ENCODE assay signal across 22 cellular contexts in the genomic region with DNA sequence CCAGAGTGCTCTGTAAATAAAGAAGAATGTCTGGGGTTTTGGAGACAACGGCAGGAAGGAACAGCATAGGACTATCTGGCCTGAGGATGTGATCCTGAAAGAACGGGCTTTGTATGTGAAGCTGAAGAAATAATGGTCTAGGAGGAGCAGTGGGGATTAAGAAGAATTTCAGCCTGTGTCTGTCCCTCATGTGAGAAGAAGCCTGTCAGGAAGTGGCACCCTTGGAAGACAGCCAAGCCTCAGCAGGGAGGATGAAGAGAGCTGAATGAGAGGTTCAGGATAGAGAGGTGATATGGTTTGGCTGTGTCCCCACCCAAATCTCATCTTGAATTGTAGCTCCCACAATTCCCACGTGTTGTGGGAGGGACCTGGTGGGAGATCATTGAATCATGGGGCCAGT. TPM values are rescaled to one million over a fixed set of nuclear protein-coding genes. Genes with fewer than 3 reads are reported as not detected.
DNase-seq lines count a peak whose midpoint lies in the region; ATAC-seq and TF ChIP-seq lines count a peak whose summit lies in the region.
"Had no signal": no experiment of that assay in that cellular context is flagged by ENCODE, and none has a peak within 500 bp of the region (broad histone marks: within the 10 kb centered on the region; RNA-seq: fewer than 3 reads in every experiment).

No MANE protein-coding gene starts in this region.

- intact Hi-C loops in CD14-positive monocyte (cut with micrococcal nuclease), result loop anchor here (5.0 to 10.0 kb wide), 2 partner anchors 208 to 336 kb away; no protein-coding TSS in a partner anchor

- no peak for TF ChIP-seq CTCF in CD14-positive monocyte (IDR thresholded peaks at IDR 0.05)

- no peak overlapping the region for H3K4me3 Mint-ChIP-seq in CD14-positive monocyte
- H3K4me3 Mint-ChIP-seq: activated naive CD8-positive, alpha-beta T cell; activated T-cell treated with anti-CD3 and anti-CD28 coated beads, Interleukin-2, amount 50 U/mL, for 4 hours; brain had no signal

- no peaks in the 10 kb centered on the region for H3K36me3 Mint-ChIP-seq in CD14-positive monocyte
- H3K36me3 Mint-ChIP-seq: activated naive CD8-positive, alpha-beta T cell; brain had no signal

- no peak for ATAC-seq in GM18858 (IDR thresholded peaks at IDR 0.05; ENCODE audit: unreplicated experiment)
- ATAC-seq: activated T-cell treated with anti-CD3 and anti-CD28 coated beads, Interleukin-2, amount 50 U/mL, for 4 hours; HepG2; SK-N-SH treated with all-trans-retinoic acid at 6 μM for 48 hours had no signal

- DNase-seq in NCI-H82 (lab: John Stamatoyannopoulos, UW) (peak; percentile 62), NCI-H82 treated with DMSO at 0.1 percent for 48 hours (lab: John Stamatoyannopoulos, UW; ENCODE audit: unreplicated experiment) (no peak), M059J (ENCODE audit: low read depth) (peak; percentile 3), NCI-H524 (lab: John Stamatoyannopoulos, UW) (peak; percentile 60 to 79), kidney tubule cell (ENCODE audit: low spot score) (peak; percentile 14), CD14-positive monocyte (ENCODE audit: low spot score) (no peak), OCI-M1 (lab: John Stamatoyannopoulos, UW) (no peak)
- DNase-seq: activated CD4-positive, alpha-beta T cell treated with anti-CD3 and anti-CD28 coated beads, Interleukin-2, amount 50 U/mL, for 4 hours; activated T-cell treated with anti-CD3 and anti-CD28 coated beads, Interleukin-2, amount 50 U/mL, for 4 hours; Caco-2; glutamatergic neuron; naive B cell; NCI-H1694 treated with DMSO at 0.1 percent for 48 hours; stimulated activated CD4-positive, alpha-beta T cell treated with anti-CD3 and anti-CD28 coated beads, Interleukin-4, amount 100 ng/mL, for 24 hours; stimulated activated CD8-positive, alpha-beta memory T cell treated with anti-CD3 and anti-CD28 coated beads, Interleukin-4, amount 100 ng/mL, for 48 hours had no signal

- peaks cover 0 to under 1% (median 0%) of the 10 kb centered on the region in 7 donors for H3K9me3 Mint-ChIP-seq in CD14-positive monocyte
- H3K9me3 Mint-ChIP-seq: activated T-cell treated with anti-CD3 and anti-CD28 coated beads, Interleukin-2, amount 50 U/mL, for 4 hours had no signal

- H3K27ac Mint-ChIP-seq in CD14-positive monocyte, result no peak overlapping the region
- H3K27ac Mint-ChIP-seq: activated naive CD8-positive, alpha-beta T cell; brain had no signal

- no peaks in the 10 kb centered on the region for H3K4me1 Mint-ChIP-seq in CD14-positive monocyte

- H3K27me3 Mint-ChIP-seq in CD14-positive monocyte (ENCODE audit: low read depth in 3 of 3), result peaks cover 3 to 8% (median 6%) of the 10 kb centered on the region in 3 donors
- H3K27me3 Mint-ChIP-seq: naive B cell had no signal

RNA-seq across cellular contexts. Expression of gene TCL1A, which starts 56.9 kb away (rescaled TPM):
- not detected in 2 replicates for total RNA-seq in M059J (2014; rRNA removed; shearing (Covaris generic))
- polyA plus RNA-seq in CD14-positive monocyte, result 1 to 10 TPM; 1.1 to 1.3 TPM
- total RNA-seq: Caco-2, epithelial cell of proximal tubule, HepG2, temporal lobe had no signal
- polyA plus RNA-seq: HepG2 had no signal

Comparison
In these comparisons a context has a peak if more than half of its experiments do, and no peak if none do; other contexts are left out.
1. DNase-seq: peak in NCI-H82 (single experiment), M059J (single experiment), NCI-H524 (2 of 2) and kidney tubule cell (single experiment); none in NCI-H82 treated with DMSO at 0.1 percent for 48 hours (single experiment), CD14-positive monocyte (single experiment) and OCI-M1 (single experiment).